In genomic region chr4:124262211-124263179, GRCh38 we compare ENCODE assay signal across 8 cellular contexts.
DNase-seq lines count a peak whose midpoint lies in the region; ATAC-seq and TF ChIP-seq lines count a peak whose summit lies in the region.

No MANE protein-coding gene starts in this region.

- no peaks in the 10 kb centered on the region for H3K27me3 Mint-ChIP-seq in osteocyte (ENCODE audit: unreplicated experiment)

- H3K27me3 ChIP-seq in NT2/D1 (ENCODE audit: insufficient read depth, insufficient read length) (no peaks in the 10 kb centered on the region), gastroesophageal sphincter (no peaks in the 10 kb centered on the region)

- WGBS in gastroesophageal sphincter (ENCODE audit: low coverage in 1 of 2), 2 donors, result 13 to 14% methylated on average over 7 of the region's 7 CpGs

- DNase-seq in ELF-1 (ENCODE audit: low read depth, low spot score) (peak; percentile 36), HT1080 (ENCODE audit: low read depth) (peak; percentile 43), NT2/D1 (ENCODE audit: low read depth, low spot score) (peak; percentile 43), osteocyte (ENCODE audit: extremely low spot score, unreplicated experiment) (no peak)
- peak; percentile 30 to 41 for DNase-seq in activated T-cell treated with anti-CD3 and anti-CD28 coated beads, Interleukin-2, amount 50 U/mL, for 48 hours
- no peak for DNase-seq in activated effector memory CD4-positive, alpha-beta T cell treated with Interleukin-2 at 50 U/mL for 16 hours

- peak; percentile 58 to 83 (median 78) for TF ChIP-seq CTCF in gastroesophageal sphincter (IDR thresholded peaks at IDR 0.05)
- peak; percentile 94 for TF ChIP-seq CTCF in osteocyte (IDR thresholded peaks at IDR 0.05)

- H3K9ac ChIP-seq in NT2/D1 (ENCODE audit: insufficient read length, low read depth), result no peak overlapping the region

- peak overlapping the region; percentile 23 for H3K27ac Mint-ChIP-seq in osteocyte (ENCODE audit: unreplicated experiment)

- no peaks in the 10 kb centered on the region for H3K9me3 ChIP-seq in NT2/D1 (ENCODE audit: insufficient read depth, low read length)
- no peaks in the 10 kb centered on the region for H3K9me3 ChIP-seq in gastroesophageal sphincter

- no peak for TF ChIP-seq POLR2A in gastroesophageal sphincter (IDR thresholded peaks at IDR 0.05)

- H3K9me3 Mint-ChIP-seq in osteocyte (ENCODE audit: unreplicated experiment), result no peaks in the 10 kb centered on the region

- no peaks in the 10 kb centered on the region for H3K4me1 Mint-ChIP-seq in osteocyte (ENCODE audit: unreplicated experiment)

- H3K4me3 ChIP-seq in NT2/D1 (ENCODE audit: insufficient read length, low read depth) (no peak overlapping the region), gastroesophageal sphincter (no peak overlapping the region)

- H3K36me3 Mint-ChIP-seq in osteocyte (ENCODE audit: unreplicated experiment), result no peaks in the 10 kb centered on the region

- ATAC-seq in GM21515 (IDR thresholded peaks at IDR 0.05; ENCODE audit: unreplicated experiment) (peak; percentile 82), gastroesophageal sphincter (peak; percentile 80)

- no peak for TF ChIP-seq EP300 in gastroesophageal sphincter (IDR thresholded peaks at IDR 0.05)

- H3K4me3 Mint-ChIP-seq in osteocyte (ENCODE audit: unreplicated experiment), result no peak overlapping the region

- no peaks in the 10 kb centered on the region for H3K4me1 ChIP-seq in NT2/D1 (ENCODE audit: insufficient read depth, insufficient read length)
- H3K4me1 ChIP-seq in gastroesophageal sphincter, result peaks cover 0 to 9% (median 0%) of the 10 kb centered on the region in 3 donors

- no peak overlapping the region for H3K27ac ChIP-seq in gastroesophageal sphincter

- H3K36me3 ChIP-seq in NT2/D1 (ENCODE audit: insufficient read depth, insufficient read length, low read length), result no peaks in the 10 kb centered on the region
- H3K36me3 ChIP-seq in gastroesophageal sphincter, result no peaks in the 10 kb centered on the region

Comparison
In these comparisons a context has a peak if more than half of its experiments do, and no peak if none do; other contexts are left out.
1. DNase-seq: peak in ELF-1 (single experiment), HT1080 (single experiment), NT2/D1 (single experiment) and activated T-cell treated with anti-CD3 and anti-CD28 coated beads, Interleukin-2, amount 50 U/mL, for 48 hours (2 of 2); none in osteocyte (single experiment) and activated effector memory CD4-positive, alpha-beta T cell treated with Interleukin-2 at 50 U/mL for 16 hours (single experiment).